In the genomic region with DNA sequence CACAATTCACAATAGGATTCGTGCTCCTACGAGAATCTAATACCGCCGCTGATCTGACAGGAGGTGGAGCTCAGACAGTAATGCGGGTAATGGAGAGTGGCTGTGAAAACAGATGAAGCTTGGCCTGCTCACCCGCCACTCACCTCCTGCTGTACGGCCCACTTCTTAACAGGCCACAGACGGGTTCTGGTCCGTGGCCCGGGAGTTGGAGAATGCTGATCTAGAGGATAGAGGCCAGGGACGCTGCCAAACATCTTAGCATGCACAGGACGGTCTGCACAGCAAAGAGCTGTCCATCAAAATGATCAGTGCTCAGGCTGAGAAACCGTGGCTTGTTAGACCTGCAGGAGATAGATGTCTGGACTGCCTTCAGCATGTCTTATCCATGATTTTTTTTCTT, we compare ENCODE assay signal across 29 cellular contexts.
DNase-seq lines count a peak whose midpoint lies in the region; ATAC-seq, FAIRE-seq and TF ChIP-seq lines count a peak whose summit lies in the region.
"Had no signal": no experiment of that assay in that cellular context is flagged by ENCODE, and none has a peak within 500 bp of the region (broad histone marks: within the 10 kb centered on the region; RNA-seq: fewer than 3 reads in every experiment).

No MANE protein-coding gene starts in this region.

- H3K4me1 ChIP-seq in heart left ventricle = peaks cover 0 to 33% (median 17%) of the 10 kb centered on the region in 12 donors
- no peaks in the 10 kb centered on the region for H3K4me1 ChIP-seq in small intestine (ENCODE audit: control insufficient read depth in 2 of 2, insufficient read depth in 1 of 2, low read depth in 1 of 2, low read length in 1 of 2)
- peaks cover 8% of the 10 kb centered on the region for H3K4me1 ChIP-seq in HAP-1

- peaks cover 2 to 85% (median 69%) of the 10 kb centered on the region in 9 donors for H3K36me3 ChIP-seq in heart left ventricle
- H3K36me3 ChIP-seq in small intestine (ENCODE audit: control insufficient read depth in 2 of 2, insufficient read depth in 2 of 2, low read length in 2 of 2) = peaks cover 0 to 4% of the 10 kb centered on the region in 2 donors
- peaks cover 5% of the 10 kb centered on the region for H3K36me3 ChIP-seq in HAP-1 (replicated peaks)
- H3K36me3 ChIP-seq: neutrophil had no signal

- in situ Hi-C loops in HAP-1 (cut with MboI; ENCODE audit: low sequenced_read_pairs) = no loop called here

- intact Hi-C loops in left ventricle myocardium superior (cut with micrococcal nuclease) (no loop called here), heart left ventricle (cut with DNase I) (no loop called here)

- peaks cover 47% of the 10 kb centered on the region for H3K36me3 Mint-ChIP-seq in osteocyte (ENCODE audit: unreplicated experiment)
- H3K36me3 Mint-ChIP-seq: activated naive CD8-positive, alpha-beta T cell treated with anti-CD3 and anti-CD28 coated beads, Interleukin-2, amount 10 ng/mL, durations not matched to agents 7 days and 5 days; memory B cell had no signal

- peaks cover 45% of the 10 kb centered on the region for H3K4me1 Mint-ChIP-seq in osteocyte (ENCODE audit: unreplicated experiment)
- H3K4me1 Mint-ChIP-seq: activated naive CD8-positive, alpha-beta T cell treated with anti-CD3 and anti-CD28 coated beads, Interleukin-2, amount 10 ng/mL, durations not matched to agents 7 days and 5 days had no signal

- DNase-seq in left ventricle myocardium superior = no peak
- no peak for DNase-seq in heart left ventricle
- DNase-seq in caudate nucleus (lab: John Stamatoyannopoulos, UW) = peak in 28 of 61 donors; percentile 8 to 74 (median 36)
- DNase-seq in osteocyte (ENCODE audit: extremely low spot score, unreplicated experiment) = no peak
- DNase-seq in small intestine = no peak
- no peak for DNase-seq in HAP-1 (ENCODE audit: low spot score in 2 of 2)
- no peak for DNase-seq in NCI-H2081 treated with DMSO at 0.1 percent for 48 hours (lab: John Stamatoyannopoulos, UW)
- DNase-seq: activated CD4-positive, alpha-beta memory T cell treated with anti-CD3 and anti-CD28 coated beads, Interleukin-2, amount 10 ng/mL, durations not matched to agents 7 days and 5 days; activated CD4-positive, CD25-positive, alpha-beta regulatory T cell treated with anti-CD3 and anti-CD28 coated beads, Interleukin-2, amount 50 U/mL, for 72 hours; activated effector memory CD4-positive, alpha-beta T cell treated with Interleukin-2 at 50 U/mL for 16 hours; activated naive CD8-positive, alpha-beta T cell treated with anti-CD3 and anti-CD28 coated beads, Interleukin-2, amount 10 ng/mL, durations not matched to agents 7 days and 5 days; dermis blood vessel endothelial cell; GF-D8; glutamatergic neuron; GOT3; kidney glomerular epithelial cell; NCI-H2171 treated with DMSO at 0.1 percent for 48 hours; PC-3; stimulated activated CD4-positive, alpha-beta T cell treated with anti-CD3 and anti-CD28 coated beads, Interleukin-4, amount 100 ng/mL, for 1 hour; stimulated activated naive CD4-positive, alpha-beta T cell treated with Interleukin-2 at 50 U/mL for 16 hours had no signal

- H3K27ac Mint-ChIP-seq in osteocyte (ENCODE audit: unreplicated experiment) = peak overlapping the region; percentile 99
- H3K27ac Mint-ChIP-seq: activated CD4-positive, alpha-beta memory T cell treated with anti-CD3 and anti-CD28 coated beads, Interleukin-2, amount 10 ng/mL, durations not matched to agents 7 days and 5 days; activated naive CD8-positive, alpha-beta T cell treated with anti-CD3 and anti-CD28 coated beads, Interleukin-2, amount 10 ng/mL, durations not matched to agents 7 days and 5 days; B cell; memory B cell had no signal

- 81 to 86% (median 83%) methylated on average over 13 of the region's 13 CpGs for WGBS in heart left ventricle, 4 donors
- 85 to 95% (median 91%) methylated on average over 13 of the region's 13 CpGs for WGBS in small intestine, 3 donors

- H3K4me3 Mint-ChIP-seq in osteocyte (ENCODE audit: unreplicated experiment) = no peak overlapping the region
- H3K4me3 Mint-ChIP-seq: activated CD4-positive, alpha-beta memory T cell treated with anti-CD3 and anti-CD28 coated beads, Interleukin-2, amount 10 ng/mL, durations not matched to agents 7 days and 5 days; activated naive CD8-positive, alpha-beta T cell treated with anti-CD3 and anti-CD28 coated beads, Interleukin-2, amount 10 ng/mL, durations not matched to agents 7 days and 5 days; B cell; memory B cell had no signal

- ATAC-seq in left ventricle myocardium superior (peak; percentile 7), heart left ventricle (no peak), GM21381 (IDR thresholded peaks at IDR 0.05; ENCODE audit: unreplicated experiment) (no peak)
- ATAC-seq: PC-3, Right ventricle myocardium inferior had no signal

- H3K27me3 ChIP-seq in heart left ventricle (no peaks in the 10 kb centered on the region), small intestine (ENCODE audit: control insufficient read depth in 2 of 2, insufficient read depth in 2 of 2, low read length in 2 of 2) (no peaks in the 10 kb centered on the region), HAP-1 (ENCODE audit: low read depth) (no peaks in the 10 kb centered on the region)
- H3K27me3 ChIP-seq: neutrophil, tibial nerve had no signal

- TF ChIP-seq CTCF in heart left ventricle (IDR thresholded peaks at IDR 0.05) (no peak), osteocyte (IDR thresholded peaks at IDR 0.05) (no peak)

- no peaks in the 10 kb centered on the region for H3K27me3 Mint-ChIP-seq in osteocyte (ENCODE audit: unreplicated experiment)
- H3K27me3 Mint-ChIP-seq: activated CD4-positive, alpha-beta memory T cell treated with anti-CD3 and anti-CD28 coated beads, Interleukin-2, amount 10 ng/mL, durations not matched to agents 7 days and 5 days; activated naive CD8-positive, alpha-beta T cell treated with anti-CD3 and anti-CD28 coated beads, Interleukin-2, amount 10 ng/mL, durations not matched to agents 7 days and 5 days; B cell had no signal

- no peaks in the 10 kb centered on the region for H3K9me3 ChIP-seq in heart left ventricle
- no peaks in the 10 kb centered on the region for H3K9me3 ChIP-seq in small intestine (ENCODE audit: control insufficient read depth, low read depth)
- H3K9me3 ChIP-seq in HAP-1 = no peaks in the 10 kb centered on the region
- H3K9me3 ChIP-seq: neutrophil, tibial nerve had no signal

- H3K27ac ChIP-seq in heart left ventricle (peak overlapping the region in 3 of 12 donors; percentile 17 to 58 (median 27)), caudate nucleus (ENCODE audit: low read depth, low read length) (peak overlapping the region; percentile 27), small intestine (ENCODE audit: low read depth in 1 of 2, low read length in 1 of 2) (no peak overlapping the region)
- H3K27ac ChIP-seq: neutrophil had no signal

- H3K9me3 Mint-ChIP-seq in osteocyte (ENCODE audit: unreplicated experiment) = no peaks in the 10 kb centered on the region
- H3K9me3 Mint-ChIP-seq: activated CD4-positive, alpha-beta memory T cell treated with anti-CD3 and anti-CD28 coated beads, Interleukin-2, amount 10 ng/mL, durations not matched to agents 7 days and 5 days; activated naive CD8-positive, alpha-beta T cell treated with anti-CD3 and anti-CD28 coated beads, Interleukin-2, amount 10 ng/mL, durations not matched to agents 7 days and 5 days; memory B cell had no signal

- TF ChIP-seq POLR2A in heart left ventricle (IDR thresholded peaks at IDR 0.05) = no peak

- H3K4me3 ChIP-seq in heart left ventricle (no peak overlapping the region), small intestine (ENCODE audit: low read depth in 1 of 2, low read length in 2 of 2) (no peak overlapping the region), HAP-1 (no peak overlapping the region)
- H3K4me3 ChIP-seq: tibial nerve had no signal

- no peak for FAIRE-seq in small intestine (lab: Jason Lieb, UNC)
- FAIRE-seq: bronchial epithelial cell, HTR-8/SVneo, TTC549 had no signal
